Comparison of ENCODE assay signal across 16 cellular contexts in genomic region chr17:42850964-42851363, GRCh38. TPM values are rescaled to one million over a fixed set of nuclear protein-coding genes. Genes with fewer than 3 reads are reported as not detected.
DNase-seq lines count a peak whose midpoint lies in the region; ATAC-seq, FAIRE-seq and TF ChIP-seq lines count a peak whose summit lies in the region.
"Had no signal": no experiment of that assay in that cellular context is flagged by ENCODE, and none has a peak within 500 bp of the region (broad histone marks: within the 10 kb centered on the region; RNA-seq: fewer than 3 reads in every experiment).

A gene with protein sequence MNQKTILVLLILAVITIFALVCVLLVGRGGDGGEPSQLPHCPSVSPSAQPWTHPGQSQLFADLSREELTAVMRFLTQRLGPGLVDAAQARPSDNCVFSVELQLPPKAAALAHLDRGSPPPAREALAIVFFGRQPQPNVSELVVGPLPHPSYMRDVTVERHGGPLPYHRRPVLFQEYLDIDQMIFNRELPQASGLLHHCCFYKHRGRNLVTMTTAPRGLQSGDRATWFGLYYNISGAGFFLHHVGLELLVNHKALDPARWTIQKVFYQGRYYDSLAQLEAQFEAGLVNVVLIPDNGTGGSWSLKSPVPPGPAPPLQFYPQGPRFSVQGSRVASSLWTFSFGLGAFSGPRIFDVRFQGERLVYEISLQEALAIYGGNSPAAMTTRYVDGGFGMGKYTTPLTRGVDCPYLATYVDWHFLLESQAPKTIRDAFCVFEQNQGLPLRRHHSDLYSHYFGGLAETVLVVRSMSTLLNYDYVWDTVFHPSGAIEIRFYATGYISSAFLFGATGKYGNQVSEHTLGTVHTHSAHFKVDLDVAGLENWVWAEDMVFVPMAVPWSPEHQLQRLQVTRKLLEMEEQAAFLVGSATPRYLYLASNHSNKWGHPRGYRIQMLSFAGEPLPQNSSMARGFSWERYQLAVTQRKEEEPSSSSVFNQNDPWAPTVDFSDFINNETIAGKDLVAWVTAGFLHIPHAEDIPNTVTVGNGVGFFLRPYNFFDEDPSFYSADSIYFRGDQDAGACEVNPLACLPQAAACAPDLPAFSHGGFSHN (plus strand): TSS chr17:42851199. CDS start chr17:42851344, 145 bp downstream.

- peak; percentile 87 for DNase-seq in coronary artery (ENCODE audit: low spot score)
- DNase-seq in HepG2 (ENCODE audit: low spot score), result peak; percentile 28
- peak in 1 of 2 donors; percentile 57 for DNase-seq in psoas muscle
- peak; percentile 67 to 75 for DNase-seq in uterus
- no peak for DNase-seq in activated CD4-positive, alpha-beta T cell treated with anti-CD3 and anti-CD28 coated beads for 1 hour
- no peak for DNase-seq in DMS79 (lab: John Stamatoyannopoulos, UW)
- DNase-seq: activated CD4-positive, alpha-beta T cell treated with anti-CD3 and anti-CD28 coated beads, Interleukin-2, amount 10 ng/mL, durations not matched to agents 24 days and 14 days; activated T-cell treated with anti-CD3 and anti-CD28 coated beads, Interleukin-2, amount 50 U/mL, for 48 hours; C1 segment of cervical spinal cord; EL; immature natural killer cell; NCI-H2081; NCI-H748 treated with DMSO at 0.1 percent for 48 hours had no signal

- H3K9me3 ChIP-seq in HepG2 (ENCODE audit: low read length) (no peaks in the 10 kb centered on the region), psoas muscle (no peaks in the 10 kb centered on the region), uterus (no peaks in the 10 kb centered on the region)

- ATAC-seq in HepG2, result peak; percentile 13; the same call in 2 of the 3 replicates
- ATAC-seq in psoas muscle, result peak in 1 of 4 donors; percentile 29
- no peak for ATAC-seq in HG02885 (IDR thresholded peaks at IDR 0.05; ENCODE audit: poor library complexity, unreplicated experiment)

- H3K27ac ChIP-seq in coronary artery (peak within 1 kb of the TSS; percentile 92 to 96), HepG2 (ENCODE audit: extremely low read length, insufficient read depth, low read length) (no peak within 1 kb of the TSS), psoas muscle (peak within 1 kb of the TSS; percentile 41), uterus (peak within 1 kb of the TSS; percentile 77 to 79)
- H3K27ac ChIP-seq: RWPE1 had no signal

- no peak within 1 kb of the TSS for H2AFZ ChIP-seq in HepG2 (ENCODE audit: low read length)

- TF ChIP-seq CTCF in coronary artery (IDR thresholded peaks at IDR 0.05), result no peak
- no peak for TF ChIP-seq CTCF in HepG2 (CRISPR knock-in tag; IDR thresholded peaks at IDR 0.05)
- TF ChIP-seq CTCF in psoas muscle (IDR thresholded peaks at IDR 0.05), result no peak
- no peak for TF ChIP-seq CTCF in uterus (IDR thresholded peaks at IDR 0.05)

- TF ChIP-seq RAD21 in HepG2 (CRISPR knock-in tag; IDR thresholded peaks at IDR 0.05), result no peak

- BruUV-seq in HepG2 (replicated peaks; lab: Mats Ljungman, UMichigan), result no TSS peak

- TF ChIP-seq EP300 in HepG2 (IDR thresholded peaks at IDR 0.05; ENCODE audit: low read depth in 2 of 2, low read length in 2 of 2), result no peak
- no peak for TF ChIP-seq EP300 in HepG2 (CRISPR knock-in tag; IDR thresholded peaks at IDR 0.05; ENCODE audit: borderline replicate concordance)

- peak within 1 kb of the TSS; percentile 72 for H3K4me3 ChIP-seq in coronary artery
- peak within 1 kb of the TSS in 2 of 3 experiments; percentile 23 to 58; a peak in 2 of 6 replicates for H3K4me3 ChIP-seq in HepG2 (replicated peaks in 1 of 3; ENCODE audit: insufficient read depth in 1 of 3, low read depth in 2 of 3, low read length in 3 of 3)
- peak within 1 kb of the TSS; percentile 54 for H3K4me3 ChIP-seq in psoas muscle
- peak within 1 kb of the TSS; percentile 34 to 50 for H3K4me3 ChIP-seq in uterus

- no peaks in the 10 kb centered on the region for H4K20me1 ChIP-seq in HepG2 (ENCODE audit: insufficient read depth, low read length)

- H3K27me3 ChIP-seq in HepG2 (ENCODE audit: control insufficient read depth in 1 of 2, insufficient read depth in 2 of 2, low read length in 2 of 2), result no peaks in the 10 kb centered on the region
- H3K27me3 ChIP-seq in psoas muscle (ENCODE audit: insufficient read depth in 3 of 3, low read length in 2 of 3), result peaks cover 0 to 16% (median 0%) of the 10 kb centered on the region in 3 donors
- no peaks in the 10 kb centered on the region for H3K27me3 ChIP-seq in uterus

- H3K9ac ChIP-seq in HepG2 (ENCODE audit: insufficient read depth, low read depth, low read length), result peak within 1 kb of the TSS; percentile 26; the same call in 1 of the 2 replicates

- H3K4me2 ChIP-seq in HepG2 (ENCODE audit: low read depth, low read length), result peak within 1 kb of the TSS; percentile 64

- FAIRE-seq in HepG2 (lab: Jason Lieb, UNC), result no peak
- FAIRE-seq: GM12892 had no signal

- H3K4me1 ChIP-seq in HepG2 (ENCODE audit: insufficient read depth, low read length) (peaks cover 75% of the 10 kb centered on the region), psoas muscle (no peaks in the 10 kb centered on the region), uterus (no peaks in the 10 kb centered on the region)

- H3K36me3 ChIP-seq in HepG2 (replicated peaks in 1 of 2; ENCODE audit: control insufficient read depth in 1 of 2, insufficient read depth in 2 of 2, low read length in 2 of 2) (0 out of 5 replicates have a peak, but pooled peaks cover 0 to under 1% of the 10 kb centered on the region in 2 experiments), psoas muscle (ENCODE audit: insufficient read depth in 1 of 2, low read depth in 1 of 2) (peaks cover 0 to 3% of the 10 kb centered on the region in 2 donors), uterus (no peaks in the 10 kb centered on the region)

- in situ Hi-C loops in HepG2 (cut with HindIII; ENCODE audit: extremely low pct_ligation_motif_present, low pct_unique_long_range_greater_than_20kb), result no loop called here

- 16% methylated on average over 9 of the region's 9 CpGs for WGBS in HepG2 (ENCODE audit: low lambda C conversion rate)
- 10 to 19% (median 15%) methylated on average over 9 of the region's 9 CpGs for WGBS in psoas muscle, 3 donors

- POLR2A ChIA-PET in HepG2 (lab: Yijun Ruan, JAX), result interaction anchor here (1.0 to 3.7 kb wide), 4 partner anchors 16 to 78 kb away, joined by 3 to 12 read pairs (median 5); no protein-coding TSS in a partner anchor

- H3K79me2 ChIP-seq in HepG2 (ENCODE audit: insufficient read depth, low read length), result peaks cover 5% of the 10 kb centered on the region

- CTCF ChIA-PET in HepG2 (lab: Yijun Ruan, JAX; ENCODE audit: low intra/inter-chr PET ratio, low total read pairs), result no interaction called here

- intact Hi-C loops in HepG2 (cut with micrococcal nuclease; ENCODE audit: unreplicated experiment), result no loop called here
- intact Hi-C loops in psoas muscle (cut with DNase I), result no loop called here
- intact Hi-C loops in uterus (cut with DNase I; ENCODE audit: low total_unique reads), result no loop called here

- no peak for TF ChIP-seq POLR2A in HepG2 (IDR thresholded peaks at IDR 0.05; ENCODE audit: insufficient read depth in 1 of 2, low read depth in 2 of 2, low read length in 2 of 2)
- TF ChIP-seq POLR2A in uterus (IDR thresholded peaks at IDR 0.05), result no peak

RNA-seq across cellular contexts. Expression of the gene that starts here (rescaled TPM):
- total RNA-seq in HepG2 (2016; rRNA removed; fragmentation: Illumina TruSeq; extraction: Trizol) (8.7 and 10.4 TPM in 2 replicates), psoas muscle (10 to 100 TPM in 2 of 4 donors, 1 to 10 TPM in 2; 5.8 to 11.8 (median 8.5) TPM), uterus (10 to 100 TPM; 11.8 to 86.2 (median 15.5) TPM)
- total RNA-seq in HepG2 (2016; cell fraction: cytosol; rRNA removed; fragmentation: Illumina TruSeq; extraction: Trizol; ENCODE audit: low read depth), result 1.1 and 1.3 TPM in 2 replicates
- 8.4 and 9.5 TPM in 2 replicates for total RNA-seq in HepG2 (2016; cell fraction: insoluble cytoplasmic fraction; rRNA removed; fragmentation: Illumina TruSeq; extraction: Trizol)
- 5.2 and 5.4 TPM in 2 replicates for total RNA-seq in HepG2 (2016; cell fraction: membrane; rRNA removed; fragmentation: Illumina TruSeq; extraction: Trizol)
- 5.4 and 5.6 TPM in 2 replicates for total RNA-seq in HepG2 (2016; cell fraction: nucleus; rRNA removed; fragmentation: Illumina TruSeq; extraction: Trizol)
- polyA plus RNA-seq in HepG2 (2011; rRNA removed) (51.7 and 61.0 TPM in 2 replicates), psoas muscle (1 to 10 TPM; 5.9 to 9.3 (median 8.4) TPM)
- polyA plus RNA-seq in HepG2 (2011; cell fraction: cytosol; rRNA removed), result 41.8 and 51.7 TPM in 2 replicates
- polyA plus RNA-seq in HepG2 (2011; cell fraction: nucleus; rRNA removed), result 46.4 and 56.2 TPM in 2 replicates
- polyA plus RNA-seq in HepG2 (2012), result 44.7 and 61.7 TPM in 2 replicates
- 2.7 and 3.3 TPM in 2 replicates for polyA plus RNA-seq in HepG2 (2016; cell fraction: cytosol; fragmentation: Illumina TruSeq; extraction: Trizol; ENCODE audit: low read depth)
- polyA plus RNA-seq in HepG2 (2016; cell fraction: insoluble cytoplasmic fraction; fragmentation: Illumina TruSeq; extraction: Trizol; ENCODE audit: low read depth), result 21.1 and 22.0 TPM in 2 replicates
- 6.6 and 6.7 TPM in 2 replicates for polyA plus RNA-seq in HepG2 (2016; cell fraction: membrane; fragmentation: Illumina TruSeq; extraction: Trizol; ENCODE audit: low read depth)
- polyA plus RNA-seq in HepG2 (2016; cell fraction: nucleus; fragmentation: Illumina TruSeq; extraction: Trizol; ENCODE audit: insufficient read depth, low read depth), result 18.7 and 18.9 TPM in 2 replicates
- 0.51 and 56.5 TPM in 2 replicates for polyA minus RNA-seq in HepG2 (2011; rRNA and poly(A)+ RNA removed; ENCODE audit: low replicate concordance)
- polyA minus RNA-seq in HepG2 (2011; cell fraction: cytosol; rRNA and poly(A)+ RNA removed), result 13.8 and 20.0 TPM in 2 replicates
- polyA minus RNA-seq in HepG2 (2011; cell fraction: nucleus; rRNA and poly(A)+ RNA removed), result 11.6 and 18.6 TPM in 2 replicates
- polyA plus RNA-seq: immature natural killer cell had no signal

Comparison
In these comparisons a context has a peak if more than half of its experiments do, and no peak if none do; other contexts are left out.
1. DNase-seq: peak in coronary artery (single experiment), HepG2 (single experiment) and uterus (2 of 2); none in activated CD4-positive, alpha-beta T cell treated with anti-CD3 and anti-CD28 coated beads for 1 hour (single experiment) and DMS79 (single experiment).
2. Peak in every context shown above with its lines, with median percentiles within 50 percentile points of each other: H3K4me3 ChIP-seq.